ENCODE assay signal across 25 cellular contexts in genomic region chr3:41717591-41718093, GRCh38.
A peak's percentile ranks its signal among the peaks of the same experiment; 100 is the strongest.
DNase-seq lines count a peak whose midpoint lies in the region; ATAC-seq, FAIRE-seq and TF ChIP-seq lines count a peak whose summit lies in the region.
"Had no signal": no experiment of that assay in that cellular context is flagged by ENCODE, and none has a peak within 500 bp of the region (broad histone marks: within the 10 kb centered on the region; RNA-seq: fewer than 3 reads in every experiment).

No MANE protein-coding gene starts in this region.

- POLR2A ChIA-PET in SK-N-SH (lab: Yijun Ruan, JAX) = no interaction called here

- H3K79me2 ChIP-seq in SK-N-SH (ENCODE audit: insufficient read depth) (no peaks in the 10 kb centered on the region), trophoblast cell (ENCODE audit: control insufficient read depth, insufficient read depth, low read length, poor library complexity) (no peaks in the 10 kb centered on the region)

- H4K12ac ChIP-seq in trophoblast cell (ENCODE audit: low read depth, low read length) = no peak overlapping the region

- TF ChIP-seq POLR2A in GM12892 (IDR thresholded peaks at IDR 0.05; ENCODE audit: low read depth, low read length) = no peak

- no peak overlapping the region for H4K8ac ChIP-seq in trophoblast cell (ENCODE audit: low read depth, low read length)

- 59% methylated on average over 7 of the region's 7 CpGs for WGBS in SK-N-SH (ENCODE audit: low lambda C conversion rate)
- WGBS in trophoblast cell (ENCODE audit: extremely low coverage, insufficient coverage, insufficient read length) = no CpG with 5 or more reads among the region's 7 CpGs

- no peaks in the 10 kb centered on the region for H3K9me3 ChIP-seq in SK-N-SH
- no peaks in the 10 kb centered on the region for H3K9me3 ChIP-seq in trophoblast cell (ENCODE audit: insufficient read depth, low read depth, low read length)
- H3K9me3 ChIP-seq: A549; BE2C; BLaER1 treated with 17β-estradiol and CSF1 and Interleukin-3, amounts not matched to agents 10 nM and 100 nM; HAP-1 had no signal

- H3K4ac ChIP-seq in trophoblast cell (ENCODE audit: low read depth, low read length) = no peak overlapping the region

- H3K18ac ChIP-seq in trophoblast cell (ENCODE audit: low read length) = no peak overlapping the region

- H3K4me1 ChIP-seq in SK-N-SH (ENCODE audit: control insufficient read depth in 1 of 2, insufficient read depth in 2 of 2, low read depth in 1 of 2, low read length in 1 of 2) = peaks cover 0 to 6% of the 10 kb centered on the region in 2 experiments; a peak in 2 of 4 replicates
- H3K4me1 ChIP-seq in trophoblast cell (ENCODE audit: control insufficient read depth in 1 of 2, insufficient read depth in 2 of 2, low read length in 2 of 2) = peaks cover 2% of the 10 kb centered on the region in 2 experiments
- H3K4me1 ChIP-seq: A549, BE2C, HAP-1 had no signal

- H3K36me3 ChIP-seq in SK-N-SH (replicated peaks in 1 of 2; ENCODE audit: control insufficient read depth in 1 of 2, insufficient read depth in 2 of 2, low read length in 1 of 2) = no peaks in the 10 kb centered on the region
- no peaks in the 10 kb centered on the region for H3K36me3 ChIP-seq in trophoblast cell (ENCODE audit: control insufficient read depth in 1 of 2, insufficient read depth in 2 of 2, low read length in 2 of 2)
- H3K36me3 ChIP-seq: BE2C; BLaER1 treated with 17β-estradiol and CSF1 and Interleukin-3, amounts not matched to agents 10 nM and 100 nM; HAP-1 had no signal

- H2BK12ac ChIP-seq in trophoblast cell (ENCODE audit: low read length) = no peak overlapping the region

- no peak for ATAC-seq in SK-N-SH treated with all-trans-retinoic acid at 6 μM for 48 hours
- ATAC-seq: A549 had no signal

- H3K27ac ChIP-seq in SK-N-SH (ENCODE audit: low read depth in 2 of 2, low read length in 1 of 2) (no peak overlapping the region), trophoblast cell (ENCODE audit: low read depth, low read length) (peak overlapping the region; percentile 65)
- H3K27ac ChIP-seq: A549; BLaER1 treated with 17β-estradiol and CSF1 and Interleukin-3, amounts not matched to agents 10 nM and 100 nM had no signal

- H3K79me1 ChIP-seq in trophoblast cell (ENCODE audit: low read length) = peaks cover 4% of the 10 kb centered on the region

- FAIRE-seq in GM12892 (lab: Jason Lieb, UNC) = no peak
- FAIRE-seq: A549, D721Med, GM12891, GM19239, H54 had no signal

- H3K9ac ChIP-seq in SK-N-SH = no peak overlapping the region
- no peak overlapping the region for H3K9ac ChIP-seq in trophoblast cell (ENCODE audit: low read length)
- H3K9ac ChIP-seq: BLaER1 treated with 17β-estradiol and CSF1 and Interleukin-3, amounts not matched to agents 10 nM and 100 nM had no signal

- no peak overlapping the region for H3K23ac ChIP-seq in trophoblast cell (ENCODE audit: low read length)

- no peak overlapping the region for H2BK5ac ChIP-seq in trophoblast cell (ENCODE audit: low read depth, low read length, poor library complexity)

- no peak overlapping the region for H4K91ac ChIP-seq in trophoblast cell (ENCODE audit: low read depth, low read length)

- no peaks in the 10 kb centered on the region for H3F3A ChIP-seq in SK-N-SH (replicated peaks; ENCODE audit: insufficient read depth)

- H3K4me2 ChIP-seq in SK-N-SH (no peak overlapping the region), trophoblast cell (ENCODE audit: low read length) (no peak overlapping the region)
- H3K4me2 ChIP-seq: A549; BLaER1 treated with 17β-estradiol and CSF1 and Interleukin-3, amounts not matched to agents 10 nM and 100 nM had no signal

- CTCF ChIA-PET in SK-N-SH (lab: Yijun Ruan, JAX) = interaction anchor here (1.9 kb wide), 1 partner anchor 1136 kb away, joined by 17 read pairs; no protein-coding TSS in a partner anchor

- no peak for TF ChIP-seq RAD21 in SK-N-SH (IDR thresholded peaks at IDR 0.05; ENCODE audit: low read length)

- peak; percentile 15 for DNase-seq in SK-N-SH
- DNase-seq in SK-N-DZ (ENCODE audit: low spot score) = peak; percentile 81
- peak in 1 of 2 donors; percentile 5 for DNase-seq in trophoblast cell
- no peak for DNase-seq in amniotic stem cell (lab: John Stamatoyannopoulos, UW)
- no peak for DNase-seq in GM12892 (ENCODE audit: insufficient read length)
- DNase-seq: 8988T; ACHN; AML-193; BE2C; CD4-positive, alpha-beta T cell; CD8-positive, alpha-beta memory T cell; DMS 273 treated with DMSO at 0.1 percent for 48 hours; DMS79; EL; GF-D8; GOT3; HFFc6 had no signal

- H3K9me2 ChIP-seq in SK-N-SH = no peaks in the 10 kb centered on the region

- no peak overlapping the region for H3K14ac ChIP-seq in trophoblast cell (ENCODE audit: low read length)

- peak in 1 of 2 experiments; percentile 17; a peak in 1 of 4 replicates for TF ChIP-seq EP300 in SK-N-SH (IDR thresholded peaks at IDR 0.05; ENCODE audit: borderline replicate concordance in 1 of 2, low read depth in 1 of 2, low read length in 1 of 2)

- no peak overlapping the region for H2AK5ac ChIP-seq in trophoblast cell (ENCODE audit: low read length)

- no peak for TF ChIP-seq CTCF in SK-N-SH (IDR thresholded peaks at IDR 0.05)

- no peaks in the 10 kb centered on the region for H4K20me1 ChIP-seq in SK-N-SH (ENCODE audit: insufficient read depth)
- H4K20me1 ChIP-seq: BLaER1 treated with 17β-estradiol and CSF1 and Interleukin-3, amounts not matched to agents 10 nM and 100 nM had no signal

- H2AFZ ChIP-seq in SK-N-SH (ENCODE audit: low read depth) = no peak overlapping the region
- no peak overlapping the region for H2AFZ ChIP-seq in trophoblast cell (ENCODE audit: insufficient read depth, low read length, poor library complexity)

- no peak overlapping the region for H3K4me3 ChIP-seq in SK-N-SH (ENCODE audit: low read depth in 2 of 2, low read length in 1 of 2)
- no peak overlapping the region for H3K4me3 ChIP-seq in trophoblast cell (ENCODE audit: low read depth, low read length)
- H3K4me3 ChIP-seq: A549; BLaER1 treated with 17β-estradiol and CSF1 and Interleukin-3, amounts not matched to agents 10 nM and 100 nM; HAP-1 had no signal

- H3K27me3 ChIP-seq in SK-N-SH (ENCODE audit: insufficient read depth) = no peaks in the 10 kb centered on the region
- no peaks in the 10 kb centered on the region for H3K27me3 ChIP-seq in trophoblast cell (ENCODE audit: insufficient read depth, low read length)
- H3K27me3 ChIP-seq: BE2C; BLaER1 treated with 17β-estradiol and CSF1 and Interleukin-3, amounts not matched to agents 10 nM and 100 nM had no signal

- no peak overlapping the region for H2BK120ac ChIP-seq in trophoblast cell (ENCODE audit: insufficient read depth, low read length, poor library complexity)

TF ChIP-seq in SK-N-SH, 30 proteins besides CTCF, POLR2A, EP300 and RAD21 (continues in another document):
- TF ChIP-seq REST (IDR thresholded peaks at IDR 0.05; ENCODE audit: low read depth, low read length) = no peak
- no peak for TF ChIP-seq SMC3 (IDR thresholded peaks at IDR 0.05; ENCODE audit: low read depth, low read length)
- peak; percentile 71 for TF ChIP-seq GATA2 (CRISPR knock-in tag; IDR thresholded peaks at IDR 0.05)

TF ChIP-seq in SK-N-SH treated with all-trans-retinoic acid at 6 μM for 48 hours, 23 proteins besides CTCF, POLR2A, EP300 and RAD21:
- TF ChIP-seq TSHZ2 (CRISPR knock-in tag; IDR thresholded peaks at IDR 0.05) (no peak), BACH2 (CRISPR knock-in tag; IDR thresholded peaks at IDR 0.05; ENCODE audit: borderline replicate concordance) (no peak), GLIS3 (CRISPR knock-in tag; IDR thresholded peaks at IDR 0.05) (no peak), CSRNP3 (CRISPR knock-in tag; IDR thresholded peaks at IDR 0.05) (no peak), CSDC2 (CRISPR knock-in tag; IDR thresholded peaks at IDR 0.05) (no peak), ARNTL (CRISPR knock-in tag; IDR thresholded peaks at IDR 0.05; ENCODE audit: borderline replicate concordance, low read depth) (no peak), PPARA (CRISPR knock-in tag; IDR thresholded peaks at IDR 0.05; ENCODE audit: borderline replicate concordance) (no peak), ZFP3 (CRISPR knock-in tag; IDR thresholded peaks at IDR 0.05) (no peak), ZNF70 (CRISPR knock-in tag; IDR thresholded peaks at IDR 0.05) (no peak)

Comparison
In these comparisons a context has a peak if more than half of its experiments do, and no peak if none do; other contexts are left out.
1. DNase-seq: peak in SK-N-SH (single experiment) and SK-N-DZ (single experiment); none in amniotic stem cell (single experiment) and GM12892 (single experiment).